ENCODE assay signal across 7 cellular contexts in the genomic region with DNA sequence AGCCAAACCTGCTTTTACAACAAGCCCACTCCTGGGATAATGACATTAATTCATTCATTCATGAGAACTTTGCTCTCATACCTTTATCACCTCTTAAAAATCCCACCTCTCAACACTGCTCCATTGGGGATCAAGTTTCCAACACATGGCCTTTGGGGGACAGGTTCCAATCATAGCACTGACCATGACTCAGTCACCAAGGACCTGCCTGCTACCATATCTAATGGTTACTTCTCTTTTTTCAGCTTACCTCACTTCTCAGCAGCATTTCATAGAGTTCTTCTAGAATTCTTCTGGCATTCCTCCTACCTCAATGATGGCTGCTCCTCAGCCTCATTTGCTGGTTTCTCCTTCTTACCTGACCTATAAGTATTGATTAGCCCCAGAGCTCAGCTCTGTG.
"Had no signal": no experiment of that assay in that cellular context is flagged by ENCODE, and none has a peak within 500 bp of the region (broad histone marks: within the 10 kb centered on the region; RNA-seq: fewer than 3 reads in every experiment).

No MANE protein-coding gene starts in this region.

- H3K27ac Mint-ChIP-seq: HFFc6, IgD-negative memory B cell had no signal

- H3K9me3 Mint-ChIP-seq: HFFc6, IgD-negative memory B cell had no signal

- DNase-seq: GM23248, GOT3, H7, HFFc6 had no signal

- ATAC-seq: HCT116, HepG2 had no signal
